Comparison of ENCODE assay signal across 21 cellular contexts in genomic region chr5:87382224-87382623, GRCh38. TPM values are rescaled to one million over a fixed set of nuclear protein-coding genes. Genes with fewer than 3 reads are reported as not detected.
DNase-seq lines count a peak whose midpoint lies in the region; ATAC-seq, FAIRE-seq and TF ChIP-seq lines count a peak whose summit lies in the region.
"Had no signal": no experiment of that assay in that cellular context is flagged by ENCODE, and none has a peak within 500 bp of the region (broad histone marks: within the 10 kb centered on the region; RNA-seq: fewer than 3 reads in every experiment).

No MANE protein-coding gene starts in this region.

- H3K4me3 ChIP-seq in A549 (no peak overlapping the region), IMR-90 (ENCODE audit: insufficient read depth, low read depth, low read length) (no peak overlapping the region), dorsolateral prefrontal cortex (no peak overlapping the region)
- H3K4me3 ChIP-seq: BLaER1 treated with 17β-estradiol and CSF1 and Interleukin-3, amounts not matched to agents 10 nM and 100 nM; GM12878; GM23338 had no signal

- H3K9me3 ChIP-seq in A549: no peaks in the 10 kb centered on the region
- H3K9me3 ChIP-seq in IMR-90 (ENCODE audit: control insufficient read depth, insufficient read depth, low read length): no peaks in the 10 kb centered on the region
- H3K9me3 ChIP-seq: BLaER1 treated with 17β-estradiol and CSF1 and Interleukin-3, amounts not matched to agents 10 nM and 100 nM had no signal

- ATAC-seq in A549 (no peak), IMR-90 (ENCODE audit: low read depth) (no peak), HG03175 (IDR thresholded peaks at IDR 0.05; ENCODE audit: unreplicated experiment) (no peak)
- ATAC-seq: CD8-positive, alpha-beta T cell; GM12878; GM23338 had no signal

- DNase-seq in A549 (ENCODE audit: low read depth in 1 of 2, low spot score in 1 of 2) (no peak), IMR-90 (no peak), dorsolateral prefrontal cortex (no peak), MV-4-11 (lab: John Stamatoyannopoulos, UW) (no peak), pons (ENCODE audit: low spot score) (no peak)
- DNase-seq: 8988T; CD8-positive, alpha-beta T cell; COR-L47; DMS 273 treated with DMSO at 0.1 percent for 48 hours; DMS53; DND-41; EL; H7 had no signal

- no peak overlapping the region for H4K5ac ChIP-seq in IMR-90 (ENCODE audit: low read depth, low read length)

- no peak for TF ChIP-seq EP300 in A549 (IDR thresholded peaks at IDR 0.05)

- CTCF ChIA-PET in A549 (lab: Yijun Ruan, JAX): no interaction called here
- CTCF ChIA-PET in IMR-90 (lab: Yijun Ruan, JAX): no interaction called here

- TF ChIP-seq CTCF in A549 (IDR thresholded peaks at IDR 0.05) (no peak), IMR-90 (conservative IDR thresholded peaks at IDR 0.05; ENCODE audit: low read depth, low read length) (no peak), dorsolateral prefrontal cortex (IDR thresholded peaks at IDR 0.05 in 54 of 56, conservative IDR thresholded peaks at IDR 0.05 in 2 of 56; ENCODE audit: low read depth in 1 of 56, partially characterized antibody in 56 of 56) (no peak)

- peaks cover 6% of the 10 kb centered on the region; the same call in 1 of the 2 replicates for H4K20me1 ChIP-seq in IMR-90 (ENCODE audit: insufficient read depth, low read length)

- H2BK5ac ChIP-seq in IMR-90 (ENCODE audit: low read depth, low read length, poor library complexity, severe bottlenecking): no peak overlapping the region

- TF ChIP-seq RAD21 in A549 (conservative IDR thresholded peaks at IDR 0.05 in 1 of 2, IDR thresholded peaks at IDR 0.05 in 1 of 2) (no peak), IMR-90 (IDR thresholded peaks at IDR 0.05; ENCODE audit: low read length) (no peak)

- BruUV-seq in IMR-90 (replicated peaks; lab: Mats Ljungman, UMichigan): no TSS peak

- H3K4ac ChIP-seq in IMR-90 (ENCODE audit: low read depth, low read length): peak overlapping the region; percentile 30; the same call in 1 of the 2 replicates

- H3K27me3 ChIP-seq in IMR-90 (ENCODE audit: control insufficient read depth, insufficient read depth, low read length) (no peaks in the 10 kb centered on the region), dorsolateral prefrontal cortex (no peaks in the 10 kb centered on the region)
- H3K27me3 ChIP-seq: BLaER1 treated with 17β-estradiol and CSF1 and Interleukin-3, amounts not matched to agents 10 nM and 100 nM had no signal

- no peak overlapping the region for H3K56ac ChIP-seq in IMR-90 (ENCODE audit: extremely low read depth, insufficient read depth, low read length)

- H3K14ac ChIP-seq in IMR-90 (replicated peaks; ENCODE audit: low read depth, low read length): no peak overlapping the region

- peaks cover 2% of the 10 kb centered on the region; the same call in 1 of the 2 replicates for H3K9me1 ChIP-seq in IMR-90 (ENCODE audit: insufficient read depth, low read length)

- H3K36me3 ChIP-seq in IMR-90 (ENCODE audit: control insufficient read depth, insufficient read depth, low read length): peaks cover 18% of the 10 kb centered on the region

- H3K27ac ChIP-seq in A549: no peak overlapping the region
- no peak overlapping the region; the same call in 1 of the 2 replicates for H3K27ac ChIP-seq in IMR-90 (ENCODE audit: insufficient read depth, low read length)
- peak overlapping the region in 39 of 59 donors; percentile 0 to 85 (median 70) for H3K27ac ChIP-seq in dorsolateral prefrontal cortex
- peak overlapping the region; percentile 6 for H3K27ac ChIP-seq in temporal lobe (ENCODE audit: low read depth, low read length)
- H3K27ac ChIP-seq: BLaER1 treated with 17β-estradiol and CSF1 and Interleukin-3, amounts not matched to agents 10 nM and 100 nM; HL-60; KMS-11 had no signal

- H2AK5ac ChIP-seq in IMR-90 (ENCODE audit: low read depth, low read length): no peak overlapping the region

- intact Hi-C loops in IMR-90 (cut with micrococcal nuclease): loop anchor here (5.0 kb wide), 1 partner anchor 310 kb away; no protein-coding TSS in a partner anchor
- intact Hi-C loops in dorsolateral prefrontal cortex (cut with DNase I): no loop called here

- H2AFZ ChIP-seq in IMR-90 (replicated peaks; ENCODE audit: low read length, poor library complexity): no peak overlapping the region
- H2AFZ ChIP-seq: GM23338 had no signal

- H2BK20ac ChIP-seq in IMR-90 (ENCODE audit: low read depth, low read length): no peak overlapping the region

- no peak overlapping the region for H3K23ac ChIP-seq in IMR-90 (ENCODE audit: low read depth, low read length)

- in situ Hi-C loops in IMR-90 (cut with MboI; ENCODE audit: low sequenced_read_pairs): no loop called here

- H2AK9ac ChIP-seq in IMR-90 (replicated peaks; ENCODE audit: low read depth, low read length, poor library complexity): no peak overlapping the region

- H3K18ac ChIP-seq in IMR-90 (ENCODE audit: low read depth, low read length): no peak overlapping the region

- no peak overlapping the region for H2BK15ac ChIP-seq in IMR-90 (ENCODE audit: low read depth, low read length)

- no peak for FAIRE-seq in A549 (lab: Jason Lieb, UNC)
- FAIRE-seq: HTR-8/SVneo had no signal

- dilution Hi-C loops in IMR-90 (cut with HindIII; ENCODE audit: low sequenced_read_pairs, unreplicated experiment): no loop called here

- H4K91ac ChIP-seq in IMR-90 (ENCODE audit: insufficient read depth, low read depth, low read length): no peak overlapping the region

- POLR2A ChIA-PET in A549 (lab: Yijun Ruan, JAX): no interaction called here
- POLR2A ChIA-PET in IMR-90 (lab: Charles Lee; ENCODE audit: unreplicated experiment): no interaction called here

- H3K9ac ChIP-seq in IMR-90 (ENCODE audit: low read depth, low read length): no peak overlapping the region
- H3K9ac ChIP-seq: BLaER1 treated with 17β-estradiol and CSF1 and Interleukin-3, amounts not matched to agents 10 nM and 100 nM; KMS-11 had no signal

- H4K8ac ChIP-seq in IMR-90 (ENCODE audit: low read depth in 2 of 2, low read length in 2 of 2): no peak overlapping the region; a peak in 1 of 4 replicates

- WGBS in A549 (ENCODE audit: missing lambda C conversion rate): 96% methylated on average over 1 of the region's 1 CpG
- WGBS in IMR-90 (ENCODE audit: extremely low coverage in 2 of 2, insufficient read length in 1 of 2), 2 experiments: no CpG with 5 or more reads among the region's 1 CpG

- no peak for TF ChIP-seq POLR2A in A549 (IDR thresholded peaks at IDR 0.05; ENCODE audit: low read length)
- no peak for TF ChIP-seq POLR2A in IMR-90 (IDR thresholded peaks at IDR 0.05; ENCODE audit: low read depth, low read length)

- peaks cover 15 to 40% of the 10 kb centered on the region in 2 experiments for H3K79me1 ChIP-seq in IMR-90 (ENCODE audit: low read depth in 1 of 2, low read length in 2 of 2)

- H3K4me2 ChIP-seq in A549 (no peak overlapping the region), IMR-90 (ENCODE audit: low read depth, low read length) (no peak overlapping the region)
- H3K4me2 ChIP-seq: BLaER1 treated with 17β-estradiol and CSF1 and Interleukin-3, amounts not matched to agents 10 nM and 100 nM; GM23338; KMS-11 had no signal

- H3K4me1 ChIP-seq in A549 (0 out of 3 replicates have a peak, but pooled peaks cover 4% of the 10 kb centered on the region), IMR-90 (ENCODE audit: control insufficient read depth, insufficient read depth, low read length) (peaks cover 5% of the 10 kb centered on the region)
- H3K4me1 ChIP-seq: BLaER1 treated with 17β-estradiol and CSF1 and Interleukin-3, amounts not matched to agents 10 nM and 100 nM had no signal

- H2BK120ac ChIP-seq in IMR-90 (ENCODE audit: low read depth, low read length): no peak overlapping the region

TF ChIP-seq in A549, 52 proteins besides CTCF, POLR2A, EP300 and RAD21:
- TF ChIP-seq CEBPB (IDR thresholded peaks at IDR 0.05): peak; percentile 55 to 66; a peak in 2 of 4 replicates
- TF ChIP-seq HOXA7 (CRISPR knock-in tag; IDR thresholded peaks at IDR 0.05): no peak

TF ChIP-seq in IMR-90, 13 proteins besides CTCF, POLR2A, EP300 and RAD21:
- peak; percentile 86 for TF ChIP-seq CEBPB (IDR thresholded peaks at IDR 0.05; ENCODE audit: low read depth, low read length)
- TF ChIP-seq MAZ (IDR thresholded peaks at IDR 0.05; ENCODE audit: borderline replicate concordance, low read depth, low read length): no peak

RNA-seq across cellular contexts. Expression of gene CCNH, which starts 30.5 kb away (rescaled TPM):
- polyA plus RNA-seq in A549 (2011; rRNA removed) (64.8 and 85.1 TPM in 2 replicates), A549 (2017; fragmentation: RNase III; extraction: RNeasy Plus Mini Kit Qiagen cat#74134 plus additional on column Dnase treatment) (72.9 to 79.7 TPM (median 74.1 TPM) in 3 replicates), IMR-90 (2012; rRNA removed) (36.0 and 37.4 TPM in 2 replicates)
- 34.1 and 35.4 TPM in 2 replicates for polyA plus RNA-seq in A549 (2012; cell fraction: cytosol; rRNA removed)
- 17.6 and 25.1 TPM in 2 replicates for polyA plus RNA-seq in A549 (2012; cell fraction: nucleus; rRNA removed)
- 69.6 and 87.6 TPM in 2 replicates for polyA minus RNA-seq in A549 (2011; rRNA and poly(A)+ RNA removed)
- total RNA-seq in IMR-90 (2012; rRNA removed) (97.8 and 100 TPM in 2 replicates), dorsolateral prefrontal cortex (100 to 1,000 TPM in 77 of 120 experiments, 10 to 100 TPM in 43; 69.5 to 140 (median 104) TPM), temporal lobe (91.5 TPM)
- polyA plus RNA-seq in IMR-90 (2012; cell fraction: cytosol; rRNA removed): 22.5 and 31.2 TPM in 2 replicates
- 24.1 and 64.0 TPM in 2 replicates for polyA plus RNA-seq in IMR-90 (2012; cell fraction: nucleus; rRNA removed; ENCODE audit: low replicate concordance)

Comparison
In these comparisons a context has a peak if more than half of its experiments do, and no peak if none do; other contexts are left out.
1. H3K27ac ChIP-seq: peak in dorsolateral prefrontal cortex (39 of 59) and temporal lobe (single experiment); none in A549 (0 of 2) and IMR-90 (single experiment).